ENCODE assay signal across 9 cellular contexts in the genomic region with DNA sequence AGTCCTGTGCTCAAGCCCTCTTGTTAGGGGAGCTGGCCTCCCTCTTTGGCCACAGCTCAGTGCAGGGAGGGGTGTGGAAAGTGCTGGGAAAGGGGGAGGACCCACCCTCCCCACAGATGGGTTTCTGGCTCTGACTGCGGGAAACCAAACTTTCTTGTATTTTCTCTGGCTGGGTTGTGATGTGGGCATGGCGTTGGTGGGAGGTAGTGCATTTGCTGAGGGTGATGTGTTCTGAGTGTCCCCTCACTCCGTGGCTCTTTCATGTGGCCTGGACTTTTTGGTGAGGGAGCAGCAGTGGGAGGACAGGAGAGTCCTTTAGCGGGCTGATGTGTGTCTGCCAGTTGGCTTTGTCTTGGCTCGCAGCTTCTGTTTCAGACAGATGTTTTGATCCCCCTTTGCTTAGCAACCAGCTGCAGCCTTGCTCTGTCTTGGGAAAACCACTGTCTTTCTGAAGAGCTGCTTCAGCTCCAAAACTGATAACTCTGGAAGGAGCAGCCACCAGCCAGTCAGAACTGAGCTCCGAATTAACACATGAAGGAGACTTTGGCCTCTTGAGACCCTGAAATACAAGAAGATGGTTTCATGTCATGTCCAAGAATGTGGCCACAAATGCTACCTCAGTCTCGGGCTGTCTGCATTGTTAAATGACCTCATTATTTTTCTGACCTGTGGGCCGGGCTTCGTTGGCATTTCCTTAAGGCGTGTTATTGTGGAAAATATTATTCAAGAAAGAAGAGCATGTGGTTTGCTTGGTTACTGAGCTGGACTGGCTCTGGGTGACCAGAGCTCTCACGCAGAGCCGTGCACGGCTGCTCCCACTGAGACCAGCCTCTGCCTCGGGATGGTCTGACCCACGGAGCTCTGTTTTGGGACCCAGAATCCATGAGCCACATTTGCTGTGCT. TPM values are rescaled to one million over a fixed set of nuclear protein-coding genes. Genes with fewer than 3 reads are reported as not detected.
DNase-seq lines count a peak whose midpoint lies in the region; ATAC-seq, FAIRE-seq and TF ChIP-seq lines count a peak whose summit lies in the region.
"Had no signal": no experiment of that assay in that cellular context is flagged by ENCODE, and none has a peak within 500 bp of the region (broad histone marks: within the 10 kb centered on the region; RNA-seq: fewer than 3 reads in every experiment).

No MANE protein-coding gene starts in this region.

- BruUV-seq in endothelial cell of umbilical vein (replicated peaks; lab: Mats Ljungman, UMichigan): TSS peak; percentile 91

- H3K27ac ChIP-seq in SK-N-SH (ENCODE audit: low read depth in 2 of 2, low read length in 1 of 2): peak overlapping the region in 1 of 2 experiments; percentile 90; a peak in 3 of 4 replicates
- H3K27ac ChIP-seq in endothelial cell of umbilical vein (ENCODE audit: insufficient read depth, low read depth, low read length): peak overlapping the region; percentile 91

- H3K9me1 ChIP-seq in endothelial cell of umbilical vein (replicated peaks; ENCODE audit: control insufficient read depth, extremely low read depth, insufficient read depth, low read length): no peaks in the 10 kb centered on the region

- H3K4me1 ChIP-seq in SK-N-SH (ENCODE audit: control insufficient read depth in 1 of 2, insufficient read depth in 2 of 2, low read depth in 1 of 2, low read length in 1 of 2) (peaks cover 21 to 27% of the 10 kb centered on the region in 2 experiments; a peak in 3 of 4 replicates), endothelial cell of umbilical vein (ENCODE audit: control insufficient read depth, extremely low read depth, insufficient read depth, low read length) (peaks cover 32% of the 10 kb centered on the region)

- H3K4me3 ChIP-seq in SK-N-SH (ENCODE audit: low read depth in 2 of 2, low read length in 1 of 2) (no peak overlapping the region), endothelial cell of umbilical vein (replicated peaks in 1 of 3; ENCODE audit: insufficient read depth in 1 of 3, low read depth in 1 of 3, low read length in 3 of 3) (no peak overlapping the region)

- peaks cover 27% of the 10 kb centered on the region for H3F3A ChIP-seq in SK-N-SH (replicated peaks; ENCODE audit: insufficient read depth)

- peak overlapping the region; percentile 42; the same call in 1 of the 2 replicates for H3K9ac ChIP-seq in SK-N-SH
- H3K9ac ChIP-seq in endothelial cell of umbilical vein (replicated peaks; ENCODE audit: extremely low read depth, insufficient read depth, low read length): peak overlapping the region; percentile 65

- TF ChIP-seq POLR2A in endothelial cell of umbilical vein (IDR thresholded peaks at IDR 0.05; ENCODE audit: low read depth, low read length): peak; percentile 43

- POLR2A ChIA-PET in SK-N-SH (lab: Yijun Ruan, JAX): no interaction called here
- POLR2A ChIA-PET in endothelial cell of umbilical vein (lab: Charles Lee): interaction anchor here (0.9 to 1.2 kb wide), 4 partner anchors 10 to 66 kb away, joined by 3 to 5 read pairs (median 4); no protein-coding TSS in a partner anchor

- 78% methylated on average over 10 of the region's 15 CpGs for WGBS in SK-N-SH (ENCODE audit: low lambda C conversion rate)

- H3K9me3 ChIP-seq in SK-N-SH (no peaks in the 10 kb centered on the region), endothelial cell of umbilical vein (replicated peaks; ENCODE audit: control insufficient read depth, insufficient read depth, low read length) (no peaks in the 10 kb centered on the region)

- H3K27me3 ChIP-seq in SK-N-SH (ENCODE audit: insufficient read depth) (no peaks in the 10 kb centered on the region), endothelial cell of umbilical vein (ENCODE audit: control insufficient read depth in 2 of 2, insufficient read depth in 2 of 2, low read length in 2 of 2) (no peaks in the 10 kb centered on the region)

- H3K36me3 Mint-ChIP-seq in natural killer cell: no peaks in the 10 kb centered on the region

- H3K9me2 ChIP-seq in SK-N-SH: no peaks in the 10 kb centered on the region

- TF ChIP-seq CTCF in SK-N-SH (IDR thresholded peaks at IDR 0.05) (no peak), endothelial cell of umbilical vein (IDR thresholded peaks at IDR 0.05; ENCODE audit: extremely low read depth in 1 of 2, insufficient read depth in 1 of 2, low read depth in 1 of 2, low read length in 2 of 2) (no peak), natural killer cell (IDR thresholded peaks at IDR 0.05) (no peak)

- CTCF ChIA-PET in SK-N-SH (lab: Yijun Ruan, JAX): interaction anchor here (0.7 to 1.7 kb wide), 3 partner anchors 9 to 69 kb away, joined by 3 to 6 read pairs (median 4); no protein-coding TSS in a partner anchor
- CTCF ChIA-PET in endothelial cell of umbilical vein (lab: Charles Lee): interaction anchor here (0.7 to 3.4 kb wide), 15 partner anchors 9 to 246 kb away, joined by 3 to 28 read pairs (median 5); a partner anchor contains a TSS

- no peak for TF ChIP-seq EP300 in SK-N-SH (IDR thresholded peaks at IDR 0.05; ENCODE audit: borderline replicate concordance in 1 of 2, low read depth in 1 of 2, low read length in 1 of 2)

- H3K4me2 ChIP-seq in SK-N-SH: peak overlapping the region; percentile 25; the same call in 1 of the 2 replicates
- H3K4me2 ChIP-seq in endothelial cell of umbilical vein (ENCODE audit: insufficient read depth, low read length): peak overlapping the region; percentile 28

- FAIRE-seq in endothelial cell of umbilical vein (lab: Jason Lieb, UNC): peak; percentile 100
- FAIRE-seq: islet of Langerhans had no signal

- ATAC-seq in natural killer cell (peak; percentile 36 to 61 (median 42)), HG03439 (IDR thresholded peaks at IDR 0.05; ENCODE audit: unreplicated experiment) (no peak), HG03159 (IDR thresholded peaks at IDR 0.05; ENCODE audit: unreplicated experiment) (no peak), GM21723 (IDR thresholded peaks at IDR 0.05; ENCODE audit: unreplicated experiment) (no peak), GM21515 (IDR thresholded peaks at IDR 0.05; ENCODE audit: unreplicated experiment) (no peak)

- peaks cover 99% of the 10 kb centered on the region for H3K79me2 ChIP-seq in SK-N-SH (ENCODE audit: insufficient read depth)
- peaks cover 83% of the 10 kb centered on the region for H3K79me2 ChIP-seq in endothelial cell of umbilical vein (ENCODE audit: control insufficient read depth, insufficient read depth, low read length)

- H3K4me1 Mint-ChIP-seq in natural killer cell: peaks cover 64 to 77% of the 10 kb centered on the region in 2 donors

- H2AFZ ChIP-seq in SK-N-SH (ENCODE audit: low read depth) (no peak overlapping the region), endothelial cell of umbilical vein (ENCODE audit: low read depth, low read length) (no peak overlapping the region)

- intact Hi-C loops in endothelial cell of umbilical vein (cut with micrococcal nuclease): loop anchor here (1.0 kb wide), 6 partner anchors 13 to 66 kb away; a partner anchor contains a TSS
- intact Hi-C loops in natural killer cell (cut with micrococcal nuclease): no loop called here

- TF ChIP-seq RAD21 in SK-N-SH (IDR thresholded peaks at IDR 0.05; ENCODE audit: low read length): no peak

- peak; percentile 83 for DNase-seq in Caki2 (ENCODE audit: low read depth)
- no peak for DNase-seq in SK-N-SH
- DNase-seq in endothelial cell of umbilical vein (ENCODE audit: low read depth, low spot score): peak; percentile 97
- DNase-seq in natural killer cell: no peak

- H4K20me1 ChIP-seq in SK-N-SH (ENCODE audit: insufficient read depth) (peaks cover 2% of the 10 kb centered on the region; the same call in 1 of the 2 replicates), endothelial cell of umbilical vein (replicated peaks; ENCODE audit: control insufficient read depth, extremely low read depth, insufficient read depth, low read length) (no peaks in the 10 kb centered on the region)

- H3K4me3 Mint-ChIP-seq in natural killer cell: no peak overlapping the region

- H3K36me3 ChIP-seq in SK-N-SH (replicated peaks in 1 of 2; ENCODE audit: control insufficient read depth in 1 of 2, insufficient read depth in 2 of 2, low read length in 1 of 2): peaks cover 0 to 4% of the 10 kb centered on the region in 2 experiments
- H3K36me3 ChIP-seq in endothelial cell of umbilical vein (ENCODE audit: control insufficient read depth in 2 of 2, extremely low read depth in 1 of 2, insufficient read depth in 2 of 2, low read length in 2 of 2): no peaks in the 10 kb centered on the region

- dilution Hi-C loops in endothelial cell of umbilical vein (cut with MboI; ENCODE audit: extremely low pct_ligation_motif_present, low sequenced_read_pairs): no loop called here

- in situ Hi-C loops in Caki2 (cut with HindIII; ENCODE audit: low pct_unique_long_range_greater_than_20kb, low sequenced_read_pairs): no loop called here

- H3K27ac Mint-ChIP-seq in natural killer cell: peak overlapping the region; percentile 77 to 79

- H3K27me3 Mint-ChIP-seq in natural killer cell (ENCODE audit: low read depth in 2 of 2): no peaks in the 10 kb centered on the region

- no peaks in the 10 kb centered on the region for H3K9me3 Mint-ChIP-seq in natural killer cell

TF ChIP-seq in endothelial cell of umbilical vein, 7 proteins besides CTCF, POLR2A, EP300 and RAD21 (continues in another document):
- TF ChIP-seq FOS (IDR thresholded peaks at IDR 0.05; ENCODE audit: borderline replicate concordance, insufficient read depth, low read length) (no peak), EZH2 (IDR thresholded peaks at IDR 0.05; ENCODE audit: borderline replicate concordance, low read depth, low read length, severe bottlenecking) (no peak), POLR2AphosphoS5 (IDR thresholded peaks at IDR 0.05; ENCODE audit: insufficient read depth, low read depth, low read length) (peak; percentile 65), JUN (IDR thresholded peaks at IDR 0.05; ENCODE audit: borderline replicate concordance, insufficient read depth, insufficient read length, low read depth) (peak; percentile 85)
- TF ChIP-seq, protein P1, sequence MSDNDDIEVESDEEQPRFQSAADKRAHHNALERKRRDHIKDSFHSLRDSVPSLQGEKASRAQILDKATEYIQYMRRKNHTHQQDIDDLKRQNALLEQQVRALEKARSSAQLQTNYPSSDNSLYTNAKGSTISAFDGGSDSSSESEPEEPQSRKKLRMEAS (IDR thresholded peaks at IDR 0.05; ENCODE audit: insufficient read depth, insufficient read length): peak; percentile 65

RNA-seq across cellular contexts. Expression of a gene that starts 21.5 kb away (rescaled TPM):
- 14.2 and 21.3 TPM in 2 replicates for total RNA-seq in Caki2 (2014; rRNA removed; shearing (Covaris generic); ENCODE audit: low replicate concordance)
- polyA plus RNA-seq in SK-N-SH (2012; rRNA removed) (35.3 and 40.0 TPM in 2 replicates), endothelial cell of umbilical vein (32.4 and 35.1 TPM in 2 replicates)
- polyA plus RNA-seq in SK-N-SH (2012; cell fraction: cytosol; rRNA removed): 28.3 and 33.0 TPM in 2 replicates
- 56.9 and 66.8 TPM in 2 replicates for polyA plus RNA-seq in SK-N-SH (2012; cell fraction: nucleus; rRNA removed)
- total RNA-seq in endothelial cell of umbilical vein (71.8 and 78.2 TPM in 2 replicates), natural killer cell (10 to 100 TPM; 24.4 to 47.0 (median 28.0) TPM)
- polyA plus RNA-seq in endothelial cell of umbilical vein (2011; cell fraction: cytosol; rRNA removed): 42.1 and 44.6 TPM in 2 replicates
- 85.0 and 90.0 TPM in 2 replicates for polyA plus RNA-seq in endothelial cell of umbilical vein (2011; cell fraction: nucleus; rRNA removed)
- 28.3 and 54.5 TPM in 2 replicates for polyA plus RNA-seq in endothelial cell of umbilical vein (2012)
- 76.8 and 82.3 TPM in 2 replicates for polyA minus RNA-seq in endothelial cell of umbilical vein
- polyA minus RNA-seq in endothelial cell of umbilical vein (2011; cell fraction: cytosol; rRNA and poly(A)+ RNA removed): 12.2 TPM
- 77.9 and 82.2 TPM in 2 replicates for polyA minus RNA-seq in endothelial cell of umbilical vein (2011; cell fraction: nucleus; rRNA and poly(A)+ RNA removed)

Comparison
In these comparisons a context has a peak if more than half of its experiments do, and no peak if none do; other contexts are left out.
1. DNase-seq: peak in Caki2 (single experiment) and endothelial cell of umbilical vein (single experiment); none in SK-N-SH (single experiment) and natural killer cell (single experiment).
2. ATAC-seq: peak in natural killer cell (3 of 3); none in HG03439 (single experiment), HG03159 (single experiment), GM21723 (single experiment) and GM21515 (single experiment).